ENCODE assay signal across 25 cellular contexts in genomic region chr22:17855891-17856290, GRCh38.
DNase-seq lines count a peak whose midpoint lies in the region; ATAC-seq, FAIRE-seq and TF ChIP-seq lines count a peak whose summit lies in the region.
"Had no signal": no experiment of that assay in that cellular context is flagged by ENCODE, and none has a peak within 500 bp of the region (broad histone marks: within the 10 kb centered on the region; RNA-seq: fewer than 3 reads in every experiment).

No MANE protein-coding gene starts in this region.

- peak overlapping the region; percentile 13 to 87 for H3K27ac ChIP-seq in right atrium auricular region
- no peak overlapping the region for H3K27ac ChIP-seq in HepG2 (ENCODE audit: extremely low read length, insufficient read depth, low read length)
- H3K27ac ChIP-seq in uterus = peak overlapping the region; percentile 25 to 94
- no peak overlapping the region for H3K27ac ChIP-seq in naive thymus-derived CD4-positive, alpha-beta T cell (ENCODE audit: low read depth, low read length)
- H3K27ac ChIP-seq: A549, HL-60, KMS-11 had no signal

- H3K27ac Mint-ChIP-seq in activated naive CD4-positive, alpha-beta T cell treated with anti-CD3 and anti-CD28 coated beads for 36 hours = no peak overlapping the region
- H3K27ac Mint-ChIP-seq in naive thymus-derived CD4-positive, alpha-beta T cell = no peak overlapping the region
- H3K27ac Mint-ChIP-seq: B cell had no signal

- in situ Hi-C loops in HepG2 (cut with HindIII; ENCODE audit: extremely low pct_ligation_motif_present, low pct_unique_long_range_greater_than_20kb) = no loop called here

- no peaks in the 10 kb centered on the region for H4K20me1 ChIP-seq in HepG2 (ENCODE audit: insufficient read depth, low read length)

- no peaks in the 10 kb centered on the region for H3K9me3 Mint-ChIP-seq in activated naive CD4-positive, alpha-beta T cell treated with anti-CD3 and anti-CD28 coated beads for 36 hours
- no peaks in the 10 kb centered on the region for H3K9me3 Mint-ChIP-seq in naive thymus-derived CD4-positive, alpha-beta T cell

- no peaks in the 10 kb centered on the region for H3K79me2 ChIP-seq in HepG2 (ENCODE audit: insufficient read depth, low read length)

- no peak overlapping the region for H3K9ac ChIP-seq in HepG2 (ENCODE audit: insufficient read depth, low read depth, low read length)
- H3K9ac ChIP-seq: KMS-11 had no signal

- no peak overlapping the region for H3K4me2 ChIP-seq in HepG2 (ENCODE audit: low read depth, low read length)
- H3K4me2 ChIP-seq: A549, KMS-11 had no signal

- no peak overlapping the region for H3K4me3 Mint-ChIP-seq in activated naive CD4-positive, alpha-beta T cell treated with anti-CD3 and anti-CD28 coated beads for 36 hours
- H3K4me3 Mint-ChIP-seq in naive thymus-derived CD4-positive, alpha-beta T cell = no peak overlapping the region
- H3K4me3 Mint-ChIP-seq: B cell had no signal

- CTCF ChIA-PET in HepG2 (lab: Yijun Ruan, JAX; ENCODE audit: low intra/inter-chr PET ratio, low total read pairs) = no interaction called here
- CTCF ChIA-PET in activated naive CD4-positive, alpha-beta T cell treated with anti-CD3 and anti-CD28 coated beads for 36 hours (lab: Charles Lee) = no interaction called here
- CTCF ChIA-PET in naive thymus-derived CD4-positive, alpha-beta T cell (lab: Charles Lee) = no interaction called here

- H3K9me3 ChIP-seq in right atrium auricular region (no peaks in the 10 kb centered on the region), HepG2 (ENCODE audit: low read length) (no peaks in the 10 kb centered on the region), uterus (no peaks in the 10 kb centered on the region)
- no peaks in the 10 kb centered on the region for H3K9me3 ChIP-seq in naive thymus-derived CD4-positive, alpha-beta T cell (ENCODE audit: control insufficient read depth in 2 of 3, low read length in 3 of 3)
- H3K9me3 ChIP-seq: A549 had no signal

- 100% methylated on average over 3 of the region's 7 CpGs for WGBS in HepG2 (ENCODE audit: low lambda C conversion rate)

- H3K27me3 Mint-ChIP-seq in activated naive CD4-positive, alpha-beta T cell treated with anti-CD3 and anti-CD28 coated beads for 36 hours (ENCODE audit: low read depth) = no peaks in the 10 kb centered on the region
- H3K27me3 Mint-ChIP-seq in naive thymus-derived CD4-positive, alpha-beta T cell = no peaks in the 10 kb centered on the region
- H3K27me3 Mint-ChIP-seq: B cell had no signal

- H3K4me1 ChIP-seq in right atrium auricular region (peaks cover 0 to 49% of the 10 kb centered on the region in 2 donors), HepG2 (ENCODE audit: insufficient read depth, low read length) (no peaks in the 10 kb centered on the region), uterus (peaks cover 0 to 12% of the 10 kb centered on the region in 2 donors)
- no peaks in the 10 kb centered on the region for H3K4me1 ChIP-seq in naive thymus-derived CD4-positive, alpha-beta T cell (ENCODE audit: control insufficient read depth in 2 of 2, insufficient read depth in 2 of 2, low read length in 2 of 2)
- H3K4me1 ChIP-seq: A549 had no signal

- POLR2A ChIA-PET in HepG2 (lab: Yijun Ruan, JAX) = no interaction called here
- POLR2A ChIA-PET in naive thymus-derived CD4-positive, alpha-beta T cell (lab: Charles Lee) = no interaction called here

- intact Hi-C loops in left cardiac atrium (cut with DNase I) = no loop called here
- intact Hi-C loops in HepG2 (cut with micrococcal nuclease; ENCODE audit: unreplicated experiment) = no loop called here
- intact Hi-C loops in uterus (cut with DNase I; ENCODE audit: low total_unique reads) = no loop called here
- intact Hi-C loops in activated naive CD4-positive, alpha-beta T cell treated with anti-CD3 and anti-CD28 coated beads for 36 hours (cut with micrococcal nuclease) = no loop called here
- intact Hi-C loops in naive thymus-derived CD4-positive, alpha-beta T cell (cut with micrococcal nuclease) = no loop called here

- TF ChIP-seq EP300 in HepG2 (IDR thresholded peaks at IDR 0.05; ENCODE audit: low read depth in 2 of 2, low read length in 2 of 2) = no peak
- TF ChIP-seq EP300 in HepG2 (CRISPR knock-in tag; IDR thresholded peaks at IDR 0.05; ENCODE audit: borderline replicate concordance) = no peak

- H2AFZ ChIP-seq in HepG2 (ENCODE audit: low read length) = no peak overlapping the region

- no peak for FAIRE-seq in HepG2 (lab: Jason Lieb, UNC)
- FAIRE-seq: A549, D721Med, GM18507 had no signal

- TF ChIP-seq POLR2A in HepG2 (IDR thresholded peaks at IDR 0.05; ENCODE audit: insufficient read depth in 1 of 2, low read depth in 2 of 2, low read length in 2 of 2) (no peak), uterus (IDR thresholded peaks at IDR 0.05) (no peak)

- TF ChIP-seq RAD21 in HepG2 (CRISPR knock-in tag; IDR thresholded peaks at IDR 0.05) = no peak

- H3K36me3 ChIP-seq in right atrium auricular region (no peaks in the 10 kb centered on the region), HepG2 (replicated peaks in 1 of 2; ENCODE audit: control insufficient read depth in 1 of 2, insufficient read depth in 2 of 2, low read length in 2 of 2) (peaks cover 0 to 4% of the 10 kb centered on the region in 2 experiments; a peak in 3 of 5 replicates), uterus (no peaks in the 10 kb centered on the region)
- H3K36me3 ChIP-seq in naive thymus-derived CD4-positive, alpha-beta T cell (ENCODE audit: control insufficient read depth in 2 of 3, insufficient read depth in 3 of 3, low read length in 3 of 3) = no peaks in the 10 kb centered on the region

- ATAC-seq in left cardiac atrium (no peak), HepG2 (no peak), GM21367 (IDR thresholded peaks at IDR 0.05; ENCODE audit: unreplicated experiment) (no peak)
- ATAC-seq in naive thymus-derived CD4-positive, alpha-beta T cell = no peak
- ATAC-seq: A549 had no signal

- H3K4me3 ChIP-seq in right atrium auricular region = no peak overlapping the region
- H3K4me3 ChIP-seq in HepG2 (replicated peaks in 1 of 3; ENCODE audit: insufficient read depth in 1 of 3, low read depth in 2 of 3, low read length in 3 of 3) = no peak overlapping the region
- no peak overlapping the region for H3K4me3 ChIP-seq in uterus
- no peak overlapping the region for H3K4me3 ChIP-seq in naive thymus-derived CD4-positive, alpha-beta T cell (ENCODE audit: low read length)
- H3K4me3 ChIP-seq: A549 had no signal

- peaks cover 1% of the 10 kb centered on the region for H3K36me3 Mint-ChIP-seq in activated naive CD4-positive, alpha-beta T cell treated with anti-CD3 and anti-CD28 coated beads for 36 hours (ENCODE audit: low read depth)
- peaks cover 0 to 13% (median 0%) of the 10 kb centered on the region in 5 donors for H3K36me3 Mint-ChIP-seq in naive thymus-derived CD4-positive, alpha-beta T cell

- no peaks in the 10 kb centered on the region for H3K4me1 Mint-ChIP-seq in activated naive CD4-positive, alpha-beta T cell treated with anti-CD3 and anti-CD28 coated beads for 36 hours (ENCODE audit: low read depth)
- no peaks in the 10 kb centered on the region for H3K4me1 Mint-ChIP-seq in naive thymus-derived CD4-positive, alpha-beta T cell
- H3K4me1 Mint-ChIP-seq: B cell had no signal

- no peak for DNase-seq in right atrium auricular region (ENCODE audit: low spot score)
- DNase-seq in left cardiac atrium = no peak
- DNase-seq in HepG2 (ENCODE audit: low spot score) = no peak
- DNase-seq in retina = peak; percentile 39
- DNase-seq in uterus = no peak
- DNase-seq in activated naive CD4-positive, alpha-beta T cell treated with anti-CD3 and anti-CD28 coated beads for 36 hours = no peak
- DNase-seq in naive thymus-derived CD4-positive, alpha-beta T cell = no peak
- DNase-seq: DMS53; GDM1; GOT3; HCEC 1CT; NCI-H1105; NCI-H146; NCI-H2029; NCI-H226; NCI-H524; NCI-H774; NK-92 treated with Interleukin-12 subunit alpha and Interleukin-12 subunit beta, amount 100 ng/mL, for 24 hours had no signal

- no peak for TF ChIP-seq CTCF in right atrium auricular region (IDR thresholded peaks at IDR 0.05)
- no peak for TF ChIP-seq CTCF in HepG2 (CRISPR knock-in tag; IDR thresholded peaks at IDR 0.05)
- no peak for TF ChIP-seq CTCF in uterus (IDR thresholded peaks at IDR 0.05)

- BruUV-seq in HepG2 (replicated peaks; lab: Mats Ljungman, UMichigan) = no TSS peak

- no peaks in the 10 kb centered on the region for H3K27me3 ChIP-seq in right atrium auricular region
- no peaks in the 10 kb centered on the region for H3K27me3 ChIP-seq in HepG2 (ENCODE audit: control insufficient read depth in 1 of 2, insufficient read depth in 2 of 2, low read length in 2 of 2)
- no peaks in the 10 kb centered on the region for H3K27me3 ChIP-seq in uterus
- no peaks in the 10 kb centered on the region for H3K27me3 ChIP-seq in naive thymus-derived CD4-positive, alpha-beta T cell (ENCODE audit: control insufficient read depth in 2 of 2, insufficient read depth in 2 of 2, low read length in 2 of 2)

TF ChIP-seq in HepG2, 621 proteins besides CTCF, POLR2A, EP300 and RAD21:
- 0 out of 2 replicates have a peak, but pooled peaks have one; percentile 10 for TF ChIP-seq ZBTB33 (CRISPR knock-in tag; IDR thresholded peaks at IDR 0.05)
- TF ChIP-seq MAF1 (CRISPR knock-in tag; IDR thresholded peaks at IDR 0.05; ENCODE audit: borderline replicate concordance) = no peak

Comparison
In these comparisons a context has a peak if more than half of its experiments do, and no peak if none do; other contexts are left out.
1. H3K27ac ChIP-seq: peak in right atrium auricular region (2 of 2) and uterus (2 of 2); none in HepG2 (single experiment) and naive thymus-derived CD4-positive, alpha-beta T cell (single experiment).